Comparison of ENCODE assay signal across 35 cellular contexts in genomic region chr18:11162889-11163288, GRCh38. TPM values are rescaled to one million over a fixed set of nuclear protein-coding genes. Genes with fewer than 3 reads are reported as not detected.
"Had no signal": no experiment of that assay in that cellular context is flagged by ENCODE, and none has a peak within 500 bp of the region (broad histone marks: within the 10 kb centered on the region; RNA-seq: fewer than 3 reads in every experiment).

No MANE protein-coding gene starts in this region.

- H3K4me3 Mint-ChIP-seq: activated B cell treated with CpG ODN at 0.5 μM for 24 hours; activated CD4-positive, alpha-beta memory T cell treated with anti-CD3 and anti-CD28 coated beads for 36 hours; activated CD4-positive, alpha-beta T cell treated with anti-CD3 and anti-CD28 coated beads, Interleukin-2, amount 10 ng/mL, durations not matched to agents 7 days and 5 days; activated CD8-positive, alpha-beta T cell treated with anti-CD3 and anti-CD28 coated beads for 36 hours; activated naive CD4-positive, alpha-beta T cell treated with anti-CD3 and anti-CD28 coated beads, Interleukin-2, amount 10 ng/mL, durations not matched to agents 7 days and 5 days; activated naive CD4-positive, alpha-beta T cell treated with anti-CD3 and anti-CD28 coated beads, Interleukin-2, amount 50 U/mL, for 24 hours; activated naive CD8-positive, alpha-beta T cell; activated naive CD8-positive, alpha-beta T cell treated with anti-CD3 and anti-CD28 coated beads, Interleukin-2, amount 10 ng/mL, durations not matched to agents 7 days and 5 days; activated naive CD8-positive, alpha-beta T cell treated with anti-CD3 and anti-CD28 coated beads, Interleukin-2, amount 50 U/mL, for 24 hours; activated T-cell treated with anti-CD3 and anti-CD28 coated beads, Interleukin-2, amount 50 U/mL, for 4 hours; activated T-cell treated with anti-CD3 and anti-CD28 coated beads, Interleukin-2, amount 50 U/mL, for 72 hours; activated T-helper 1 cell treated with anti-CD3 and anti-CD28 coated beads, Interleukin-12 subunit alpha, Interleukin-12 subunit beta, Interleukin-2, Interleukin-4 antibody, amounts not matched to agents 30 ng/mL and 10 ng/mL and 1 ng/mL, durations not matched to agents 14 hours and 24 hours and 36 hours; activated T-helper 17 cell treated with anti-CD3 and anti-CD28 coated beads, Interleukin-2, amount 50 U/mL, for 72 hours; brain; central memory CD8-positive, alpha-beta T cell; T-helper 1 cell treated with Interleukin-12 subunit alpha and Interleukin-12 subunit beta and Interleukin-4 antibody, amounts not matched to agents 30 μg/mL and 1 μg/mL, for 36 hours; T-helper 2 cell treated with Interferon-gamma antibody and Interleukin-4, amounts not matched to agents 5 μg/mL and 100 μg/mL, for 36 hours had no signal

- H3K27ac ChIP-seq: ascending aorta, cardiac muscle cell, VCaP had no signal

- H3K36me3 Mint-ChIP-seq: activated CD4-positive, alpha-beta memory T cell treated with anti-CD3 and anti-CD28 coated beads for 36 hours; activated naive CD4-positive, alpha-beta T cell treated with anti-CD3 and anti-CD28 coated beads, Interleukin-2, amount 10 ng/mL, durations not matched to agents 7 days and 5 days; activated naive CD4-positive, alpha-beta T cell treated with anti-CD3 and anti-CD28 coated beads, Interleukin-2, amount 50 U/mL, for 24 hours; activated naive CD8-positive, alpha-beta T cell; activated naive CD8-positive, alpha-beta T cell treated with anti-CD3 and anti-CD28 coated beads, Interleukin-2, amount 10 ng/mL, durations not matched to agents 7 days and 5 days; brain had no signal

- H3K4me1 Mint-ChIP-seq: activated B cell treated with CpG ODN at 0.5 μM for 24 hours; activated CD4-positive, alpha-beta T cell treated with anti-CD3 and anti-CD28 coated beads, Interleukin-2, amount 10 ng/mL, durations not matched to agents 7 days and 5 days; activated naive CD4-positive, alpha-beta T cell treated with anti-CD3 and anti-CD28 coated beads, Interleukin-2, amount 10 ng/mL, durations not matched to agents 7 days and 5 days; activated naive CD4-positive, alpha-beta T cell treated with anti-CD3 and anti-CD28 coated beads, Interleukin-2, amount 50 U/mL, for 24 hours; activated naive CD8-positive, alpha-beta T cell treated with anti-CD3 and anti-CD28 coated beads, Interleukin-2, amount 10 ng/mL, durations not matched to agents 7 days and 5 days; activated naive CD8-positive, alpha-beta T cell treated with anti-CD3 and anti-CD28 coated beads, Interleukin-2, amount 50 U/mL, for 24 hours; brain; central memory CD8-positive, alpha-beta T cell had no signal

- H3K4me1 ChIP-seq: ascending aorta had no signal

- H3K4me3 ChIP-seq: ascending aorta, cardiac muscle cell had no signal

- H3K27me3 Mint-ChIP-seq: activated naive CD4-positive, alpha-beta T cell treated with anti-CD3 and anti-CD28 coated beads, Interleukin-2, amount 10 ng/mL, durations not matched to agents 7 days and 5 days; central memory CD8-positive, alpha-beta T cell had no signal

- DNase-seq: activated B cell treated with CpG ODN at 0.5 μM for 24 hours; activated CD4-positive, alpha-beta memory T cell treated with anti-CD3 and anti-CD28 coated beads for 36 hours; activated CD4-positive, alpha-beta T cell treated with anti-CD3 and anti-CD28 coated beads for 4 hours; activated CD4-positive, alpha-beta T cell treated with anti-CD3 and anti-CD28 coated beads, Interleukin-2, amount 10 ng/mL, durations not matched to agents 7 days and 5 days; activated CD4-positive, alpha-beta T cell treated with anti-CD3 and anti-CD28 coated beads, Interleukin-2, amount 50 U/mL, for 4 hours; activated CD4-positive, CD25-positive, alpha-beta regulatory T cell treated with anti-CD3 and anti-CD28 coated beads, Interleukin-2, amount 50 U/mL, for 72 hours; activated CD8-positive, alpha-beta memory T cell treated with anti-CD3 and anti-CD28 coated beads, Interleukin-2, amount 50 U/mL, for 4 hours; activated effector memory CD4-positive, alpha-beta T cell treated with Interleukin-2 at 50 U/mL for 16 hours; activated gamma-delta T cell; activated naive CD4-positive, alpha-beta T cell treated with anti-CD3 and anti-CD28 coated beads, Interleukin-2, amount 10 ng/mL, durations not matched to agents 7 days and 5 days; activated naive CD4-positive, alpha-beta T cell treated with Interleukin-2 at 50 U/mL for 16 hours; activated naive CD8-positive, alpha-beta T cell treated with anti-CD3 and anti-CD28 coated beads, Interleukin-2, amount 10 ng/mL, durations not matched to agents 7 days and 5 days; activated naive CD8-positive, alpha-beta T cell treated with anti-CD3 and anti-CD28 coated beads, Interleukin-2, amount 50 U/mL, for 24 hours; activated T-cell treated with anti-CD3 and anti-CD28 coated beads for 4 hours; activated T-cell treated with anti-CD3 and anti-CD28 coated beads, Interleukin-2, amount 50 U/mL, for 1 hour; activated T-cell treated with anti-CD3 and anti-CD28 coated beads, Interleukin-2, amount 50 U/mL, for 4 hours; anterior cingulate cortex; cerebellar nuclear complex; T-helper 1 cell; T-helper 2 cell; T-helper 9 cell had no signal

- H3K36me3 ChIP-seq: ascending aorta, cardiac muscle cell had no signal

- H3K27me3 ChIP-seq: ascending aorta had no signal

- H3K27ac Mint-ChIP-seq: activated B cell treated with CpG ODN at 0.5 μM for 24 hours; activated CD4-positive, alpha-beta memory T cell treated with anti-CD3 and anti-CD28 coated beads for 36 hours; activated CD4-positive, alpha-beta T cell treated with anti-CD3 and anti-CD28 coated beads, Interleukin-2, amount 10 ng/mL, durations not matched to agents 7 days and 5 days; activated CD8-positive, alpha-beta T cell treated with anti-CD3 and anti-CD28 coated beads for 36 hours; activated naive CD4-positive, alpha-beta T cell treated with anti-CD3 and anti-CD28 coated beads, Interleukin-2, amount 10 ng/mL, durations not matched to agents 7 days and 5 days; activated naive CD4-positive, alpha-beta T cell treated with anti-CD3 and anti-CD28 coated beads, Interleukin-2, amount 50 U/mL, for 24 hours; activated naive CD8-positive, alpha-beta T cell; activated naive CD8-positive, alpha-beta T cell treated with anti-CD3 and anti-CD28 coated beads, Interleukin-2, amount 10 ng/mL, durations not matched to agents 7 days and 5 days; activated naive CD8-positive, alpha-beta T cell treated with anti-CD3 and anti-CD28 coated beads, Interleukin-2, amount 50 U/mL, for 24 hours; activated T-cell treated with anti-CD3 and anti-CD28 coated beads, Interleukin-2, amount 50 U/mL, for 72 hours; activated T-helper 1 cell treated with anti-CD3 and anti-CD28 coated beads, Interleukin-12 subunit alpha, Interleukin-12 subunit beta, Interleukin-2, Interleukin-4 antibody, amounts not matched to agents 30 ng/mL and 10 ng/mL and 1 ng/mL, durations not matched to agents 14 hours and 24 hours and 36 hours; activated T-helper 17 cell treated with anti-CD3 and anti-CD28 coated beads, Interleukin-2, amount 50 U/mL, for 72 hours; brain; T-helper 1 cell treated with Interleukin-12 subunit alpha and Interleukin-12 subunit beta and Interleukin-4 antibody, amounts not matched to agents 30 μg/mL and 1 μg/mL, for 36 hours; T-helper 2 cell treated with Interferon-gamma antibody and Interleukin-4, amounts not matched to agents 5 μg/mL and 100 μg/mL, for 36 hours had no signal

- H3K9me3 Mint-ChIP-seq: activated CD4-positive, alpha-beta memory T cell treated with anti-CD3 and anti-CD28 coated beads for 36 hours; activated CD4-positive, alpha-beta T cell treated with anti-CD3 and anti-CD28 coated beads, Interleukin-2, amount 10 ng/mL, durations not matched to agents 7 days and 5 days; activated CD8-positive, alpha-beta T cell treated with anti-CD3 and anti-CD28 coated beads for 36 hours; activated naive CD4-positive, alpha-beta T cell treated with anti-CD3 and anti-CD28 coated beads, Interleukin-2, amount 10 ng/mL, durations not matched to agents 7 days and 5 days; activated naive CD4-positive, alpha-beta T cell treated with anti-CD3 and anti-CD28 coated beads, Interleukin-2, amount 50 U/mL, for 24 hours; activated naive CD8-positive, alpha-beta T cell treated with anti-CD3 and anti-CD28 coated beads, Interleukin-2, amount 10 ng/mL, durations not matched to agents 7 days and 5 days; activated naive CD8-positive, alpha-beta T cell treated with anti-CD3 and anti-CD28 coated beads, Interleukin-2, amount 50 U/mL, for 24 hours; activated T-cell treated with anti-CD3 and anti-CD28 coated beads, Interleukin-2, amount 50 U/mL, for 4 hours; activated T-cell treated with anti-CD3 and anti-CD28 coated beads, Interleukin-2, amount 50 U/mL, for 72 hours; activated T-helper 1 cell treated with anti-CD3 and anti-CD28 coated beads, Interleukin-12 subunit alpha, Interleukin-12 subunit beta, Interleukin-2, Interleukin-4 antibody, amounts not matched to agents 30 ng/mL and 10 ng/mL and 1 ng/mL, durations not matched to agents 14 hours and 24 hours and 36 hours; activated T-helper 17 cell treated with anti-CD3 and anti-CD28 coated beads, Interleukin-2, amount 50 U/mL, for 72 hours; T-helper 1 cell treated with Interleukin-12 subunit alpha and Interleukin-12 subunit beta and Interleukin-4 antibody, amounts not matched to agents 30 μg/mL and 1 μg/mL, for 36 hours; T-helper 2 cell treated with Interferon-gamma antibody and Interleukin-4, amounts not matched to agents 5 μg/mL and 100 μg/mL, for 36 hours had no signal

- H3K9me3 ChIP-seq: ascending aorta had no signal

- ATAC-seq: activated naive CD8-positive, alpha-beta T cell treated with anti-CD3 and anti-CD28 coated beads, Interleukin-2, amount 50 U/mL, for 24 hours; activated T-cell treated with anti-CD3 and anti-CD28 coated beads, Interleukin-2, amount 50 U/mL, for 4 hours; activated T-cell treated with anti-CD3 and anti-CD28 coated beads, Interleukin-2, amount 50 U/mL, for 72 hours; activated T-helper 17 cell treated with anti-CD3 and anti-CD28 coated beads, Interleukin-2, amount 50 U/mL, for 72 hours had no signal

RNA-seq across cellular contexts. Expression of gene PIEZO2, which starts 13.5 kb away (rescaled TPM):
- total RNA-seq: activated B cell treated with CpG ODN at 0.5 μM for 24 hours; activated CD4-positive, alpha-beta memory T cell treated with anti-CD3 and anti-CD28 coated beads for 36 hours; activated CD4-positive, alpha-beta T cell treated with anti-CD3 and anti-CD28 coated beads, Interleukin-2, amount 10 ng/mL, durations not matched to agents 7 days and 5 days; activated CD8-positive, alpha-beta memory T cell treated with anti-CD3 and anti-CD28 coated beads for 36 hours; activated CD8-positive, alpha-beta T cell treated with anti-CD3 and anti-CD28 coated beads for 36 hours; activated naive CD8-positive, alpha-beta T cell treated with anti-CD3 and anti-CD28 coated beads, Interleukin-2, amount 10 ng/mL, durations not matched to agents 7 days and 5 days; activated T-cell treated with anti-CD3 and anti-CD28 coated beads, Interleukin-2, amount 50 U/mL, for 72 hours; activated T-helper 1 cell treated with anti-CD3 and anti-CD28 coated beads, Interleukin-12 subunit alpha, Interleukin-12 subunit beta, Interleukin-2, Interleukin-4 antibody, amounts not matched to agents 30 ng/mL and 10 ng/mL and 1 ng/mL, durations not matched to agents 14 hours and 24 hours and 36 hours; activated T-helper 17 cell treated with anti-CD3 and anti-CD28 coated beads, Interleukin-2, amount 50 U/mL, for 72 hours had no signal
